ENCODE assay signal across 2 cellular contexts in genomic region chr7:75830978-75831377, GRCh38.
A peak's percentile ranks its signal among the peaks of the same experiment; 100 is the strongest.
TF ChIP-seq lines count a peak whose summit lies in the region.

No MANE protein-coding gene starts in this region.

TF ChIP-seq in HepG2, 621 proteins besides CTCF, POLR2A, EP300 and RAD21:
- TF ChIP-seq ZNF629 (CRISPR knock-in tag; conservative IDR thresholded peaks at IDR 0.05), result peak; percentile 58
- TF ChIP-seq CENPT (CRISPR knock-in tag; IDR thresholded peaks at IDR 0.05; ENCODE audit: low read depth), result no peak
- TF ChIP-seq HOXA7 (CRISPR knock-in tag; IDR thresholded peaks at IDR 0.05), result no peak

TF ChIP-seq in K562, 482 proteins besides CTCF, POLR2A, EP300 and RAD21:
- TF ChIP-seq BCOR (IDR thresholded peaks at IDR 0.05), result peak; percentile 95
- TF ChIP-seq CHD4 (IDR thresholded peaks at IDR 0.05; ENCODE audit: insufficient read depth, insufficient replicate concordance, low read depth, low read length, poor library complexity, severe bottlenecking), result peak; percentile 36
- peak; percentile 70 to 80 for TF ChIP-seq KDM1A (IDR thresholded peaks at IDR 0.05)
- peak; percentile 60; the same call in 1 of the 2 replicates for TF ChIP-seq HDAC2 (IDR thresholded peaks at IDR 0.05)
- no peak for TF ChIP-seq ZNF655 (CRISPR knock-in tag; IDR thresholded peaks at IDR 0.05)
- peak; percentile 86 for TF ChIP-seq RBM25 (IDR thresholded peaks at IDR 0.05; ENCODE audit: low read depth, low read length, severe bottlenecking)
- TF ChIP-seq ADNP (tag; IDR thresholded peaks at IDR 0.05), result peak; percentile 83
- TF ChIP-seq ZNF766 (CRISPR knock-in tag; conservative IDR thresholded peaks at IDR 0.05), result no peak
- peak in 1 of 2 experiments; percentile 61; a peak in 2 of 4 replicates for TF ChIP-seq RCOR1 (IDR thresholded peaks at IDR 0.05; ENCODE audit: borderline replicate concordance in 1 of 2, low read depth in 2 of 2, low read length in 2 of 2)
- TF ChIP-seq ZNF785 (CRISPR knock-in tag; IDR thresholded peaks at IDR 0.05), result no peak
- no peak for TF ChIP-seq BMI1 (IDR thresholded peaks at IDR 0.05; ENCODE audit: low read length)
- TF ChIP-seq ZNF121 (CRISPR knock-in tag; conservative IDR thresholded peaks at IDR 0.05), result 0 out of 2 replicates have a peak, but pooled peaks have one; percentile 18
- no peak for TF ChIP-seq TRIM24 (IDR thresholded peaks at IDR 0.05)
- TF ChIP-seq SMARCA5 (IDR thresholded peaks at IDR 0.05), result 0 out of 2 replicates have a peak, but pooled peaks have one; percentile 60
TF ChIP-seq in K562: peak in this region for 9.
